ENCODE assay signal across 13 cellular contexts in the genomic region with DNA sequence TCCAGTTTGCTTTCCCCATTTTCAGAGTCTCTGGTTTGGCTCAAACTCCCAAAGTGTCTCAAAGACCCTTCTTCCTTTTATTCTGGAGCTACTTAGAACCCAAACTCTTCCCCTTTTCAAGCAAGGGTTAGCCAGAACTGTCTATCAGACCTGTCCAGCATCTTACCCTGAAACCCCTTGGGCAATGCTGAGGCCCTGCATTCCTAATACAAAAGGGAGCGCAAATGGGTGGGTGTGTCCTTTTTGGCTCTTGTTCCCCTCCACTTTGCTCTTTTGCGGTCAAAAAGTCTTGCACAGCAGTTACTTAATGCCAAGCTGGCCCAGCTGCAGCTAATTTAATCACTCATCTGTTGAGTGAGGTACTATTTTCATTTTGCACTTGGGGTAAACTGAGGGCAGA.
DNase-seq lines count a peak whose midpoint lies in the region; ATAC-seq and TF ChIP-seq lines count a peak whose summit lies in the region.
"Had no signal": no experiment of that assay in that cellular context is flagged by ENCODE, and none has a peak within 500 bp of the region (broad histone marks: within the 10 kb centered on the region; RNA-seq: fewer than 3 reads in every experiment).

No MANE protein-coding gene starts in this region.

- H3K27ac Mint-ChIP-seq in WTC11 (no peak overlapping the region), neural progenitor cell (no peak overlapping the region)
- H3K27ac Mint-ChIP-seq: activated B cell treated with CpG ODN at 0.5 μM for 24 hours had no signal

- H3K27me3 ChIP-seq in adipocyte (replicated peaks; ENCODE audit: control insufficient read depth, insufficient read depth, low read length) (no peaks in the 10 kb centered on the region), stomach (no peaks in the 10 kb centered on the region), neural progenitor cell (no peaks in the 10 kb centered on the region)
- H3K27me3 ChIP-seq: thyroid gland had no signal

- H4K20me1 ChIP-seq in neural progenitor cell (ENCODE audit: low read depth) = no peaks in the 10 kb centered on the region

- H3K36me3 ChIP-seq in adipocyte (ENCODE audit: control insufficient read depth, insufficient read depth, low read length, severe bottlenecking) (no peaks in the 10 kb centered on the region), stomach (no peaks in the 10 kb centered on the region), neural progenitor cell (no peaks in the 10 kb centered on the region)
- H3K36me3 ChIP-seq: thyroid gland had no signal

- 82 to 94% (median 90%) methylated on average over 2 of the region's 2 CpGs for WGBS in stomach, 5 donors

- peaks cover 6% of the 10 kb centered on the region for H3K9me3 Mint-ChIP-seq in WTC11
- H3K9me3 Mint-ChIP-seq in neural progenitor cell = peaks cover 3% of the 10 kb centered on the region
- H3K9me3 Mint-ChIP-seq: activated B cell treated with CpG ODN at 0.5 μM for 24 hours had no signal

- no peak overlapping the region for H2AFZ ChIP-seq in neural progenitor cell (replicated peaks)
- H2AFZ ChIP-seq: parathyroid adenoma had no signal

- H3K27ac ChIP-seq in stomach (no peak overlapping the region), neural progenitor cell (no peak overlapping the region)
- H3K27ac ChIP-seq: parathyroid adenoma, thyroid gland had no signal

- H3K9ac ChIP-seq in adipocyte (ENCODE audit: low read length) = peak overlapping the region; percentile 46
- no peak overlapping the region for H3K9ac ChIP-seq in neural progenitor cell
- H3K9ac ChIP-seq: parathyroid adenoma had no signal

- no peaks in the 10 kb centered on the region for H3K4me1 Mint-ChIP-seq in WTC11
- H3K4me1 Mint-ChIP-seq in neural progenitor cell = peaks cover 7% of the 10 kb centered on the region
- H3K4me1 Mint-ChIP-seq: activated B cell treated with CpG ODN at 0.5 μM for 24 hours had no signal

- H3K4me1 ChIP-seq in adipocyte (ENCODE audit: control insufficient read depth, insufficient read depth, low read length) (peaks cover 51% of the 10 kb centered on the region), stomach (peaks cover 7 to 38% (median 21%) of the 10 kb centered on the region in 4 donors), neural progenitor cell (no peaks in the 10 kb centered on the region)

- CTCF ChIA-PET in WTC11 (lab: Charles Lee) = interaction anchor here (0.6 kb wide), 1 partner anchor 34 kb away, joined by 3 read pairs; no protein-coding TSS in a partner anchor

- H3K9me3 ChIP-seq in adipocyte (ENCODE audit: control insufficient read depth, low read length) = no peaks in the 10 kb centered on the region
- H3K9me3 ChIP-seq in stomach = peaks cover 0 to 1% (median 0%) of the 10 kb centered on the region in 4 donors
- no peaks in the 10 kb centered on the region for H3K9me3 ChIP-seq in neural progenitor cell (ENCODE audit: low read depth)
- H3K9me3 ChIP-seq: thyroid gland had no signal

- H3K27me3 Mint-ChIP-seq in WTC11 (ENCODE audit: low read depth) (no peaks in the 10 kb centered on the region), neural progenitor cell (ENCODE audit: insufficient read depth, low read depth) (no peaks in the 10 kb centered on the region)
- H3K27me3 Mint-ChIP-seq: activated B cell treated with CpG ODN at 0.5 μM for 24 hours had no signal

- H3K4me2 ChIP-seq in neural progenitor cell = no peak overlapping the region

- intact Hi-C loops in stomach (cut with DNase I; ENCODE audit: low total_unique reads) = no loop called here

- DNase-seq in M059J (ENCODE audit: low read depth) = peak; percentile 80
- peak; percentile 69 for DNase-seq in adipocyte (ENCODE audit: low read depth)
- DNase-seq in islet precursor cell = peak; percentile 66
- DNase-seq in WTC11 (ENCODE audit: low spot score) = no peak
- DNase-seq in stomach = no peak
- no peak for DNase-seq in neural progenitor cell (ENCODE audit: low spot score)
- DNase-seq: activated B cell treated with CpG ODN at 0.5 μM for 24 hours; activated naive CD4-positive, alpha-beta T cell treated with Interleukin-2 at 50 U/mL for 16 hours; GF-D8; NCI-H1417; thyroid gland had no signal

- ATAC-seq in WTC11 (no peak), GM21390 (IDR thresholded peaks at IDR 0.05; ENCODE audit: unreplicated experiment) (no peak)

- no peak overlapping the region for H3K4me3 Mint-ChIP-seq in WTC11
- no peak overlapping the region for H3K4me3 Mint-ChIP-seq in neural progenitor cell
- H3K4me3 Mint-ChIP-seq: activated B cell treated with CpG ODN at 0.5 μM for 24 hours had no signal

- H3K79me2 ChIP-seq in neural progenitor cell (ENCODE audit: low read depth) = no peaks in the 10 kb centered on the region
- H3K79me2 ChIP-seq: parathyroid adenoma had no signal

- TF ChIP-seq CTCF in WTC11 (IDR thresholded peaks at IDR 0.05) = no peak
- TF ChIP-seq CTCF in stomach (IDR thresholded peaks at IDR 0.05) = no peak
- TF ChIP-seq CTCF in neural progenitor cell (IDR thresholded peaks at IDR 0.05) = no peak

- H3K4me3 ChIP-seq in adipocyte (ENCODE audit: low read length) = peak overlapping the region; percentile 39
- H3K4me3 ChIP-seq in stomach = no peak overlapping the region
- H3K4me3 ChIP-seq in neural progenitor cell = no peak overlapping the region
- H3K4me3 ChIP-seq: thyroid gland had no signal

- POLR2A ChIA-PET in WTC11 (lab: Charles Lee) = no interaction called here

- H3K36me3 Mint-ChIP-seq in WTC11 (no peaks in the 10 kb centered on the region), neural progenitor cell (peaks cover 6% of the 10 kb centered on the region)

- TF ChIP-seq EP300 in stomach (IDR thresholded peaks at IDR 0.05) = no peak

- H3F3A ChIP-seq in neural progenitor cell (ENCODE audit: low read depth) = no peaks in the 10 kb centered on the region

- TF ChIP-seq POLR2A in stomach (IDR thresholded peaks at IDR 0.05) = no peak

TF ChIP-seq in WTC11, 78 proteins besides CTCF, POLR2A, EP300 and RAD21 (continues in another document):
- TF ChIP-seq RELA (CRISPR knock-in tag; IDR thresholded peaks at IDR 0.05; ENCODE audit: borderline replicate concordance) (no peak), SP1 (CRISPR knock-in tag; conservative IDR thresholded peaks at IDR 0.05) (no peak), TEAD1 (CRISPR knock-in tag; IDR thresholded peaks at IDR 0.05) (no peak), FOXJ3 (CRISPR knock-in tag; IDR thresholded peaks at IDR 0.05; ENCODE audit: borderline replicate concordance) (no peak), MXD4 (CRISPR knock-in tag; IDR thresholded peaks at IDR 0.05; ENCODE audit: borderline replicate concordance) (no peak)
- TF ChIP-seq, protein P1, sequence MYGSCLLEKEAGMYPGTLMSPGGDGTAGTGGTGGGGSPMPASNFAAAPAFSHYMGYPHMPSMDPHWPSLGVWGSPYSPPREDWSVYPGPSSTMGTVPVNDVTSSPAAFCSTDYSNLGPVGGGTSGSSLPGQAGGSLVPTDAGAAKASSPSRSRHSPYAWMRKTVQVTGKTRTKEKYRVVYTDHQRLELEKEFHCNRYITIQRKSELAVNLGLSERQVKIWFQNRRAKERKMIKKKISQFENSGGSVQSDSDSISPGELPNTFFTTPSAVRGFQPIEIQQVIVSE (CRISPR knock-in tag; IDR thresholded peaks at IDR 0.05; ENCODE audit: borderline replicate concordance) = no peak
- TF ChIP-seq, protein P2, sequence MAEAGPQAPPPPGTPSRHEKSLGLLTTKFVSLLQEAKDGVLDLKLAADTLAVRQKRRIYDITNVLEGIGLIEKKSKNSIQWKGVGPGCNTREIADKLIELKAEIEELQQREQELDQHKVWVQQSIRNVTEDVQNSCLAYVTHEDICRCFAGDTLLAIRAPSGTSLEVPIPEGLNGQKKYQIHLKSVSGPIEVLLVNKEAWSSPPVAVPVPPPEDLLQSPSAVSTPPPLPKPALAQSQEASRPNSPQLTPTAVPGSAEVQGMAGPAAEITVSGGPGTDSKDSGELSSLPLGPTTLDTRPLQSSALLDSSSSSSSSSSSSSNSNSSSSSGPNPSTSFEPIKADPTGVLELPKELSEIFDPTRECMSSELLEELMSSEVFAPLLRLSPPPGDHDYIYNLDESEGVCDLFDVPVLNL (CRISPR knock-in tag; IDR thresholded peaks at IDR 0.05; ENCODE audit: borderline replicate concordance, low read depth) = no peak
- TF ChIP-seq, protein P3, sequence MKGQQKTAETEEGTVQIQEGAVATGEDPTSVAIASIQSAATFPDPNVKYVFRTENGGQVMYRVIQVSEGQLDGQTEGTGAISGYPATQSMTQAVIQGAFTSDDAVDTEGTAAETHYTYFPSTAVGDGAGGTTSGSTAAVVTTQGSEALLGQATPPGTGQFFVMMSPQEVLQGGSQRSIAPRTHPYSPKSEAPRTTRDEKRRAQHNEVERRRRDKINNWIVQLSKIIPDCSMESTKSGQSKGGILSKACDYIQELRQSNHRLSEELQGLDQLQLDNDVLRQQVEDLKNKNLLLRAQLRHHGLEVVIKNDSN (CRISPR knock-in tag; IDR thresholded peaks at IDR 0.05) = no peak
- TF ChIP-seq, protein P4, sequence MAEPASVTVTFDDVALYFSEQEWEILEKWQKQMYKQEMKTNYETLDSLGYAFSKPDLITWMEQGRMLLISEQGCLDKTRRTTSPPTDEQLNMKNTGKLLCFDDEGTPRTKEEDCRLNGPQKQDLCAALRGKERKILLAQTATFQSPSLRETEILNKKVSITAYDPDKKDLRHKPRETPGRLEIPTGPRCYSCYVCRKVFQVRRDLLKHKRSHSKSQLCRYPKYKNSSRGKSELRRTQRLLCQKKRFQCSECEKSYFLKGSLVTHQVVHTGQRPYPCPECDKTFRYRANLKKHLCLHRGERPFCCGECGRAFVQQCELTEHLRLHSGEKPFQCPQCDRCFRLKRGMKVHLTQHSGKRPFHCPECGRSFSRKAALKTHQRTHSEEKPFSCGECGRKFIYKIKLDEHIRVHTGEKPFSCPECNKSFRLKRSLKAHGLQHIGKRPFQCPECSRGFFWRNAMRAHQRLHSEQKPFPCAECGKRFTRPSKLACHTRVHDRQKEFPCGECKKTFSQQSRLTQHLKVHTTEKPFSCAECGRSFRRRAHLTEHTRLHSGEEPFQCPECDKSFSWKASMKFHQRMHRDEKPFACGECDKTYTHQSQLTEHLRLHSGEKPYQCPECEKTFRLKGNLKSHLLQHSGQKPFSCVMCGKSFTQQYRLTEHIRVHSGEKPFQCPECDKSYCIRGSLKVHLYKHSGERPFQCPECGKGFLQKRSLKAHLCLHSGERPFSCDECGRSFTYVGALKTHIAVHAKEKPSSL (CRISPR knock-in tag; conservative IDR thresholded peaks at IDR 0.05) = no peak

Comparison
In these comparisons a context has a peak if more than half of its experiments do, and no peak if none do; other contexts are left out.
1. DNase-seq: peak in M059J (single experiment), adipocyte (single experiment) and islet precursor cell (single experiment); none in WTC11 (single experiment), stomach (single experiment) and neural progenitor cell (single experiment).